ENCODE assay signal across 26 cellular contexts in genomic region chr10:82880776-82881175, GRCh38.
"Had no signal": no experiment of that assay in that cellular context is flagged by ENCODE, and none has a peak within 500 bp of the region (broad histone marks: within the 10 kb centered on the region; RNA-seq: fewer than 3 reads in every experiment).

No MANE protein-coding gene starts in this region.

- H3K36me3 ChIP-seq: ascending aorta, Peyer's patch had no signal

- H3K4me3 ChIP-seq: ascending aorta, body of pancreas, K562, Peyer's patch had no signal

- H3K27me3 ChIP-seq: ascending aorta, body of pancreas, Peyer's patch had no signal

- H3K9me3 ChIP-seq: ascending aorta, body of pancreas, Peyer's patch had no signal

- ATAC-seq: activated CD8-positive, alpha-beta memory T cell treated with anti-CD3 and anti-CD28 coated beads, Interleukin-2, amount 10 ng/mL, durations not matched to agents 7 days and 5 days; activated naive CD4-positive, alpha-beta T cell treated with anti-CD3 and anti-CD28 coated beads, Interleukin-2, amount 50 U/mL, for 72 hours; activated naive CD8-positive, alpha-beta T cell treated with anti-CD3 and anti-CD28 coated beads, Interleukin-2, amount 50 U/mL, for 24 hours; body of pancreas; K562; T-helper 17 cell had no signal

- DNase-seq: activated B cell treated with CpG ODN at 0.5 μM for 24 hours; activated CD4-positive, alpha-beta T cell treated with anti-CD3 and anti-CD28 coated beads for 1 hour; activated CD4-positive, alpha-beta T cell treated with anti-CD3 and anti-CD28 coated beads, Interleukin-2, amount 10 ng/mL, durations not matched to agents 24 days and 14 days; activated CD4-positive, alpha-beta T cell treated with anti-CD3 and anti-CD28 coated beads, Interleukin-2, amount 50 U/mL, for 48 hours; activated CD8-positive, alpha-beta memory T cell treated with anti-CD3 and anti-CD28 coated beads, Interleukin-2, amount 10 ng/mL, durations not matched to agents 7 days and 5 days; activated effector memory CD4-positive, alpha-beta T cell treated with anti-CD3 and anti-CD28 coated beads, Interleukin-2, amount 50 U/mL, for 16 hours; activated naive CD4-positive, alpha-beta T cell treated with Interleukin-2 at 50 U/mL for 16 hours; activated naive CD8-positive, alpha-beta T cell treated with anti-CD3 and anti-CD28 coated beads, Interleukin-2, amount 50 U/mL, for 24 hours; activated T-cell treated with anti-CD3 and anti-CD28 coated beads, Interleukin-2, amount 50 U/mL, for 24 hours; amniotic stem cell; body of pancreas; Karpas-422; MM.1S; NCI-H1105 treated with DMSO at 0.1 percent for 48 hours; NCI-H1930; NCI-H446; NCI-H524; NCI-H82; Peyer's patch; SHP77 treated with DMSO at 0.1 percent for 48 hours; T-helper 17 cell; T-helper 9 cell had no signal

- H3K27ac ChIP-seq: ascending aorta, body of pancreas, Peyer's patch, RWPE1 had no signal

- H3K4me1 ChIP-seq: ascending aorta, body of pancreas, Peyer's patch had no signal
